37 cellular contexts compared by ENCODE assay signal in genomic region chr6:105943514-105943913, GRCh38.
DNase-seq lines count a peak whose midpoint lies in the region; ATAC-seq, FAIRE-seq and TF ChIP-seq lines count a peak whose summit lies in the region.
"Had no signal": no experiment of that assay in that cellular context is flagged by ENCODE, and none has a peak within 500 bp of the region (broad histone marks: within the 10 kb centered on the region; RNA-seq: fewer than 3 reads in every experiment).

No MANE protein-coding gene starts in this region.

- CTCF ChIA-PET in HepG2 (lab: Yijun Ruan, JAX; ENCODE audit: low intra/inter-chr PET ratio, low total read pairs) = no interaction called here
- CTCF ChIA-PET in HEK293 (lab: Yijun Ruan, JAX) = interaction anchor here (0.7 kb wide), 1 partner anchor 131 kb away, joined by 5 read pairs; no protein-coding TSS in a partner anchor
- CTCF ChIA-PET in K562 (lab: Yijun Ruan, JAX; ENCODE audit: low intra/inter-chr PET ratio) = interaction anchor here (0.6 kb wide), 1 partner anchor 13 kb away, joined by 3 read pairs; no protein-coding TSS in a partner anchor

- no peak for TF ChIP-seq RAD21 in HepG2 (CRISPR knock-in tag; IDR thresholded peaks at IDR 0.05)
- no peak for TF ChIP-seq RAD21 in K562 (CRISPR knock-in tag; conservative IDR thresholded peaks at IDR 0.05 in 1 of 2, IDR thresholded peaks at IDR 0.05 in 1 of 2)

- BruUV-seq in HepG2 (replicated peaks; lab: Mats Ljungman, UMichigan) (no TSS peak), K562 (replicated peaks; lab: Mats Ljungman, UMichigan) (no TSS peak)

- no peaks in the 10 kb centered on the region for H4K20me1 ChIP-seq in HepG2 (ENCODE audit: insufficient read depth, low read length)
- H4K20me1 ChIP-seq in K562 (replicated peaks; ENCODE audit: control insufficient read depth, insufficient read depth, low read length) = no peaks in the 10 kb centered on the region
- H4K20me1 ChIP-seq: BLaER1; BLaER1 treated with 17β-estradiol and CSF1 and Interleukin-3, amounts not matched to agents 10 nM and 100 nM had no signal

- H3K27ac ChIP-seq in HepG2 (ENCODE audit: extremely low read length, insufficient read depth, low read length) (no peak overlapping the region), right lobe of liver (no peak overlapping the region), HEK293 (ENCODE audit: extremely low read depth, low read depth, low read length) (no peak overlapping the region), K562 (ENCODE audit: extremely low read depth, low read depth, low read length) (no peak overlapping the region)
- H3K27ac ChIP-seq: 22Rv1; A549; BLaER1; BLaER1 treated with 17β-estradiol and CSF1 and Interleukin-3, amounts not matched to agents 10 nM and 100 nM; C4-2B had no signal

- H3K27ac Mint-ChIP-seq in T-helper 2 cell treated with Interferon-gamma antibody and Interleukin-4, amounts not matched to agents 5 μg/mL and 100 μg/mL, for 36 hours = no peak overlapping the region
- H3K27ac Mint-ChIP-seq: B cell; CD14-positive monocyte; CD4-positive, alpha-beta T cell; CD4-positive, CD25-positive, alpha-beta regulatory T cell; CD8-positive, alpha-beta T cell had no signal

- H3K4me3 ChIP-seq in HepG2 (replicated peaks in 1 of 3; ENCODE audit: insufficient read depth in 1 of 3, low read depth in 2 of 3, low read length in 3 of 3) (no peak overlapping the region), right lobe of liver (no peak overlapping the region), HEK293 (ENCODE audit: low read depth, low read length) (no peak overlapping the region), K562 (no peak overlapping the region)
- H3K4me3 ChIP-seq: A549; BLaER1; BLaER1 treated with 17β-estradiol and CSF1 and Interleukin-3, amounts not matched to agents 10 nM and 100 nM had no signal

- peaks cover 5% of the 10 kb centered on the region for H3K27me3 Mint-ChIP-seq in T-helper 2 cell treated with Interferon-gamma antibody and Interleukin-4, amounts not matched to agents 5 μg/mL and 100 μg/mL, for 36 hours (ENCODE audit: low read depth)
- H3K27me3 Mint-ChIP-seq: CD4-positive, alpha-beta T cell; CD8-positive, alpha-beta memory T cell had no signal

- TF ChIP-seq CTCF in HepG2 (CRISPR knock-in tag; IDR thresholded peaks at IDR 0.05) = no peak
- no peak for TF ChIP-seq CTCF in right lobe of liver (IDR thresholded peaks at IDR 0.05)
- no peak for TF ChIP-seq CTCF in HEK293 (tag by site-specific recombination; IDR thresholded peaks at IDR 0.05)
- no peak for TF ChIP-seq CTCF in K562 (IDR thresholded peaks at IDR 0.05 in 2 of 3, conservative IDR thresholded peaks at IDR 0.05 in 1 of 3; ENCODE audit: insufficient read depth in 2 of 3, low read depth in 1 of 3, low read length in 3 of 3)

- TF ChIP-seq POLR2A in HepG2 (IDR thresholded peaks at IDR 0.05; ENCODE audit: insufficient read depth in 1 of 2, low read depth in 2 of 2, low read length in 2 of 2) (no peak), right lobe of liver (IDR thresholded peaks at IDR 0.05) (no peak), K562 (conservative IDR thresholded peaks at IDR 0.05) (no peak)

- no peaks in the 10 kb centered on the region for H3K36me3 Mint-ChIP-seq in T-helper 2 cell treated with Interferon-gamma antibody and Interleukin-4, amounts not matched to agents 5 μg/mL and 100 μg/mL, for 36 hours (ENCODE audit: low read depth)
- H3K36me3 Mint-ChIP-seq: CD14-positive monocyte; CD4-positive, alpha-beta memory T cell; CD4-positive, CD25-positive, alpha-beta regulatory T cell; CD8-positive, alpha-beta memory T cell; CD8-positive, alpha-beta T cell had no signal

- H3K36me3 ChIP-seq in HepG2 (replicated peaks in 1 of 2; ENCODE audit: control insufficient read depth in 1 of 2, insufficient read depth in 2 of 2, low read length in 2 of 2) = no peaks in the 10 kb centered on the region
- H3K36me3 ChIP-seq in right lobe of liver = no peaks in the 10 kb centered on the region
- H3K36me3 ChIP-seq in HEK293 (ENCODE audit: control insufficient read depth in 2 of 2, insufficient read depth in 1 of 2, low read length in 2 of 2) = no peaks in the 10 kb centered on the region
- H3K36me3 ChIP-seq in K562 (ENCODE audit: control insufficient read depth, insufficient read depth, low read length) = no peaks in the 10 kb centered on the region
- H3K36me3 ChIP-seq: BE2C; BLaER1; BLaER1 treated with 17β-estradiol and CSF1 and Interleukin-3, amounts not matched to agents 10 nM and 100 nM had no signal

- POLR2A ChIA-PET in HepG2 (lab: Yijun Ruan, JAX) = no interaction called here
- POLR2A ChIA-PET in HEK293 (lab: Yijun Ruan, JAX) = no interaction called here
- POLR2A ChIA-PET in K562 (lab: Yijun Ruan, JAX) = interaction anchor here (1.2 to 2.1 kb wide), 2 partner anchors 10 to 14 kb away, joined by 3 to 7 read pairs; no protein-coding TSS in a partner anchor

- intact Hi-C loops in HepG2 (cut with micrococcal nuclease; ENCODE audit: unreplicated experiment) (no loop called here), right lobe of liver (cut with DNase I) (no loop called here), K562 (cut with micrococcal nuclease) (no loop called here)

- H3K4me2 ChIP-seq in HepG2 (ENCODE audit: low read depth, low read length) (no peak overlapping the region), K562 (ENCODE audit: insufficient read depth, low read length) (no peak overlapping the region)
- H3K4me2 ChIP-seq: A549; BLaER1; BLaER1 treated with 17β-estradiol and CSF1 and Interleukin-3, amounts not matched to agents 10 nM and 100 nM had no signal

- H3K9me3 ChIP-seq in HepG2 (ENCODE audit: low read length) = no peaks in the 10 kb centered on the region
- no peaks in the 10 kb centered on the region for H3K9me3 ChIP-seq in right lobe of liver
- H3K9me3 ChIP-seq in HEK293 (ENCODE audit: control insufficient read depth, insufficient read depth, low read depth, low read length) = no peaks in the 10 kb centered on the region
- H3K9me3 ChIP-seq in K562 (replicated peaks; ENCODE audit: control insufficient read depth, insufficient read depth, low read depth, low read length) = no peaks in the 10 kb centered on the region
- H3K9me3 ChIP-seq: A549; BE2C; BLaER1; BLaER1 treated with 17β-estradiol and CSF1 and Interleukin-3, amounts not matched to agents 10 nM and 100 nM had no signal

- H3K9me1 ChIP-seq in K562 (ENCODE audit: control insufficient read depth, insufficient read depth, low read length) = no peaks in the 10 kb centered on the region

- ATAC-seq in HepG2 (no peak), right lobe of liver (no peak), K562 (no peak)
- ATAC-seq: A549; CD8-positive, alpha-beta T cell had no signal

- no peak for DNase-seq in T-helper 2 cell treated with Interferon-gamma antibody and Interleukin-4, amounts not matched to agents 5 μg/mL and 100 μg/mL, for 36 hours (ENCODE audit: low spot score)
- DNase-seq in T-helper 2 cell (no peak), HepG2 (ENCODE audit: low spot score) (no peak), right lobe of liver (no peak), K562 (ENCODE audit: extremely low read depth in 1 of 4, low spot score in 3 of 4) (no peak), NCI-H69 (lab: John Stamatoyannopoulos, UW) (no peak), pons (ENCODE audit: low spot score) (no peak)
- DNase-seq: 8988T; ACHN; AML-193; BE2C; C1 segment of cervical spinal cord; Caco-2; Calu3; CD4-positive, alpha-beta memory T cell; CD4-positive, alpha-beta T cell; CD4-positive, CD25-positive, alpha-beta regulatory T cell; CD8-positive, alpha-beta memory T cell; CD8-positive, alpha-beta T cell; COR-L47; DMS 273 treated with DMSO at 0.1 percent for 48 hours; DMS153; DMS53; DMS79; DMS79 treated with DMSO at 0.1 percent for 48 hours; DND-41; EL had no signal

- H3K4me1 Mint-ChIP-seq in T-helper 2 cell treated with Interferon-gamma antibody and Interleukin-4, amounts not matched to agents 5 μg/mL and 100 μg/mL, for 36 hours (ENCODE audit: low read depth) = peaks cover 31% of the 10 kb centered on the region
- H3K4me1 Mint-ChIP-seq: B cell had no signal

- 29% methylated on average over 2 of the region's 2 CpGs for WGBS in HepG2 (ENCODE audit: low lambda C conversion rate)
- WGBS in right lobe of liver (ENCODE audit: insufficient coverage, low coverage, low lambda C conversion rate, missing lambda C conversion rate) = 69% methylated on average over 2 of the region's 2 CpGs
- 30% methylated on average over 2 of the region's 2 CpGs for WGBS in K562 (ENCODE audit: insufficient coverage, low coverage, missing lambda C conversion rate)

- H3K4me1 ChIP-seq in HepG2 (ENCODE audit: insufficient read depth, low read length) (no peaks in the 10 kb centered on the region), right lobe of liver (no peaks in the 10 kb centered on the region), HEK293 (ENCODE audit: control insufficient read depth, insufficient read depth, low read length) (peaks cover 5% of the 10 kb centered on the region; the same call in 1 of the 2 replicates), K562 (replicated peaks in 1 of 2; ENCODE audit: control insufficient read depth in 2 of 2, insufficient read depth in 2 of 2, low read length in 2 of 2) (no peaks in the 10 kb centered on the region)
- H3K4me1 ChIP-seq: BE2C, Caco-2 had no signal

- no peak overlapping the region for H2AFZ ChIP-seq in HepG2 (ENCODE audit: low read length)
- H2AFZ ChIP-seq in K562 (ENCODE audit: low read depth, low read length) = no peak overlapping the region

- in situ Hi-C loops in HepG2 (cut with HindIII; ENCODE audit: extremely low pct_ligation_motif_present, low pct_unique_long_range_greater_than_20kb) (no loop called here), K562 (cut with MboI) (no loop called here)

- no peaks in the 10 kb centered on the region for H3K27me3 ChIP-seq in HepG2 (ENCODE audit: control insufficient read depth in 1 of 2, insufficient read depth in 2 of 2, low read length in 2 of 2)
- H3K27me3 ChIP-seq in right lobe of liver = no peaks in the 10 kb centered on the region
- peaks cover 0 to 5% of the 10 kb centered on the region in 2 experiments; a peak in 2 of 5 replicates for H3K27me3 ChIP-seq in K562 (ENCODE audit: control insufficient read depth in 2 of 2, insufficient read depth in 2 of 2, low read length in 2 of 2)
- H3K27me3 ChIP-seq: BLaER1; BLaER1 treated with 17β-estradiol and CSF1 and Interleukin-3, amounts not matched to agents 10 nM and 100 nM had no signal

- no peak overlapping the region for H3K9ac ChIP-seq in HepG2 (ENCODE audit: insufficient read depth, low read depth, low read length)
- no peak overlapping the region for H3K9ac ChIP-seq in K562 (ENCODE audit: insufficient read depth in 1 of 2, low read depth in 2 of 2, low read length in 2 of 2)
- H3K9ac ChIP-seq: BLaER1; BLaER1 treated with 17β-estradiol and CSF1 and Interleukin-3, amounts not matched to agents 10 nM and 100 nM had no signal

- FAIRE-seq in HepG2 (lab: Jason Lieb, UNC) = no peak
- FAIRE-seq in K562 (lab: Jason Lieb, UNC) = peak; percentile 26
- FAIRE-seq: A204.1, A549, D721Med had no signal

- TF ChIP-seq EP300 in HepG2 (IDR thresholded peaks at IDR 0.05; ENCODE audit: low read depth in 2 of 2, low read length in 2 of 2) (no peak), HepG2 (CRISPR knock-in tag; IDR thresholded peaks at IDR 0.05; ENCODE audit: borderline replicate concordance) (no peak), K562 (IDR thresholded peaks at IDR 0.05; ENCODE audit: low read length) (no peak)

- H3K4me3 Mint-ChIP-seq in T-helper 2 cell treated with Interferon-gamma antibody and Interleukin-4, amounts not matched to agents 5 μg/mL and 100 μg/mL, for 36 hours = peak overlapping the region; percentile 6
- H3K4me3 Mint-ChIP-seq: B cell; CD14-positive monocyte; CD4-positive, alpha-beta memory T cell; CD4-positive, alpha-beta T cell; CD8-positive, alpha-beta memory T cell; CD8-positive, alpha-beta T cell had no signal

- H3K79me2 ChIP-seq in HepG2 (ENCODE audit: insufficient read depth, low read length) (no peaks in the 10 kb centered on the region), K562 (ENCODE audit: control insufficient read depth, insufficient read depth, low read length) (no peaks in the 10 kb centered on the region)

- H3K9me3 Mint-ChIP-seq in T-helper 2 cell treated with Interferon-gamma antibody and Interleukin-4, amounts not matched to agents 5 μg/mL and 100 μg/mL, for 36 hours = no peaks in the 10 kb centered on the region
- H3K9me3 Mint-ChIP-seq: CD4-positive, alpha-beta memory T cell; CD4-positive, alpha-beta T cell; CD4-positive, CD25-positive, alpha-beta regulatory T cell; CD8-positive, alpha-beta memory T cell; CD8-positive, alpha-beta T cell had no signal
